Comparison of ENCODE assay signal across 35 cellular contexts in the genomic region with DNA sequence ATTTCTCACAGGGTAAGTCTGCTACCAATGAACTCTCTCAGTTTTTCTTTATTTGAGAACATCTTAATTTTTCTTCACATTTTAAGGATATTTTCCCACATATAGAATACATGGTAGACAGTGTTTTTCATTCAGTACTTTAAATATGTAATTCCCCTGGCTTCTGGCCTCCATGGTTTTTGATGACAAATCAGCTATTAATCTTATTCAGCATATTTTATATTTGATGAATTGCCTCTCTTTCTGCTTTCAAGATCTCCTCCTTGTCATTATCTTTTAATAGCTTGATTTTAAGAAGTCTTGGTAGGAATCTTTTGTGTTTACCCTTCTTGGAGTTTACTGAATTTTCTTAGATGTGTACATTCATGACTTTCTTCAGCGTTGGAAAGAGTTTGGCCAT.
"Had no signal": no experiment of that assay in that cellular context is flagged by ENCODE, and none has a peak within 500 bp of the region (broad histone marks: within the 10 kb centered on the region; RNA-seq: fewer than 3 reads in every experiment).

No MANE protein-coding gene starts in this region.

- DNase-seq: Kasumi-1, MG63, MM.1S, MV-4-11, NCI-H1048, NCI-H1092, NCI-H1092 treated with DMSO at 0.1 percent for 48 hours, NCI-H1105, NCI-H1105 treated with DMSO at 0.1 percent for 48 hours, NCI-H1417, NCI-H1417 treated with DMSO at 0.1 percent for 48 hours, NCI-H1436, NCI-H1436 treated with DMSO at 0.1 percent for 48 hours, NCI-H146, NCI-H1694, NCI-H1694 treated with DMSO at 0.1 percent for 48 hours, NCI-H187, NCI-H187 treated with DMSO at 0.1 percent for 48 hours, NCI-H1930, NCI-H2029, NCI-H2029 treated with DMSO at 0.1 percent for 48 hours, NCI-H2081, NCI-H2081 treated with DMSO at 0.1 percent for 48 hours, NCI-H2107, NCI-H2171, NCI-H2171 treated with DMSO at 0.1 percent for 48 hours, NCI-H2227 treated with DMSO at 0.1 percent for 48 hours, NCI-H226, NCI-H345, NCI-H446, NCI-H446 treated with DMSO at 0.1 percent for 48 hours, NCI-H510A, NCI-H510A treated with DMSO at 0.1 percent for 48 hours, NCI-H524, NCI-H524 treated with DMSO at 0.1 percent for 48 hours had no signal

- H3K36me3 ChIP-seq: MG63 had no signal

- H3K4me3 ChIP-seq: MG63 had no signal

- H3K27me3 ChIP-seq: MG63 had no signal
